11 cellular contexts compared by ENCODE assay signal in the genomic region with DNA sequence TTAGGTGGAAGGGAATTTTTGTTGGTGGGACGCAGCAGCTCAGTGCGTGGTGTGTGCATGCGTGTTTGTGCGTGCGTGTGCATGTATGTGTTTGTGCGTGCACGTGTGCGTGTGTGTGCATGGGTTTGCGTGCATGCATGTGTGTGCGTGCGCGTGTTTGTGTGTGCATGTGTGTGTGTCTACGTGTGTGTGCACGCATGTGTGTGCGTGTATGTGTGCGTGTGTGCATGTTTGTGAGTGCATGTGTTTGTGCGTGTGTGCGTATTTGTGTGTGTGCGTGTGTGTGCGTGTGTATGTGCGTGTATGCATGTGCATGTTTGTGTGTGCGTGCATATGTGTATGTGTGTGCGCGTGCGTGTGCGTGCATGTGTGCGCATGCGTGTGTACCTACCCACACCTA. TPM values are rescaled to one million over a fixed set of nuclear protein-coding genes. Genes with fewer than 3 reads are reported as not detected.
DNase-seq lines count a peak whose midpoint lies in the region; ATAC-seq and TF ChIP-seq lines count a peak whose summit lies in the region.
"Had no signal": no experiment of that assay in that cellular context is flagged by ENCODE, and none has a peak within 500 bp of the region (broad histone marks: within the 10 kb centered on the region; RNA-seq: fewer than 3 reads in every experiment).

No MANE protein-coding gene starts in this region.

- no peaks in the 10 kb centered on the region for H3K9me2 ChIP-seq in hepatocyte (replicated peaks; ENCODE audit: insufficient read depth)

- H3K36me3 ChIP-seq in SK-N-MC (ENCODE audit: insufficient read depth, low read length), result peaks cover 3% of the 10 kb centered on the region; the same call in 1 of the 2 replicates
- H3K36me3 ChIP-seq in hepatocyte (replicated peaks; ENCODE audit: insufficient read depth, low read depth), result no peaks in the 10 kb centered on the region
- H3K36me3 ChIP-seq: cardiac muscle cell had no signal

- no peaks in the 10 kb centered on the region for H3K9me3 Mint-ChIP-seq in activated T-cell treated with anti-CD3 and anti-CD28 coated beads, Interleukin-2, amount 50 U/mL, for 72 hours
- H3K9me3 Mint-ChIP-seq in activated T-cell treated with anti-CD3 and anti-CD28 coated beads, Interleukin-2, amount 50 U/mL, for 24 hours, result no peaks in the 10 kb centered on the region
- H3K9me3 Mint-ChIP-seq in stimulated activated naive CD8-positive, alpha-beta T cell treated with anti-CD3 and anti-CD28 coated beads, Interleukin-15, amount 100 ng/mL, for 72 hours, result no peaks in the 10 kb centered on the region
- H3K9me3 Mint-ChIP-seq in chondrocyte (ENCODE audit: low read depth), result no peaks in the 10 kb centered on the region

- peak overlapping the region; percentile 79 for H3K4me2 ChIP-seq in hepatocyte

- H3K4me1 ChIP-seq in hepatocyte (ENCODE audit: insufficient read depth), result peaks cover 13% of the 10 kb centered on the region

- H3K36me3 Mint-ChIP-seq in activated T-cell treated with anti-CD3 and anti-CD28 coated beads, Interleukin-2, amount 50 U/mL, for 72 hours (ENCODE audit: insufficient read depth in 2 of 2), result no peaks in the 10 kb centered on the region
- H3K36me3 Mint-ChIP-seq in activated T-cell treated with anti-CD3 and anti-CD28 coated beads, Interleukin-2, amount 50 U/mL, for 24 hours (ENCODE audit: low read depth), result peaks cover 7% of the 10 kb centered on the region
- no peaks in the 10 kb centered on the region for H3K36me3 Mint-ChIP-seq in chondrocyte (ENCODE audit: low read depth)

- H3K27ac Mint-ChIP-seq in activated T-cell treated with anti-CD3 and anti-CD28 coated beads, Interleukin-2, amount 50 U/mL, for 72 hours, result no peak overlapping the region
- H3K27ac Mint-ChIP-seq in activated T-cell treated with anti-CD3 and anti-CD28 coated beads, Interleukin-2, amount 50 U/mL, for 24 hours, result no peak overlapping the region
- H3K27ac Mint-ChIP-seq in stimulated activated naive CD8-positive, alpha-beta T cell treated with anti-CD3 and anti-CD28 coated beads, Interleukin-15, amount 100 ng/mL, for 72 hours, result no peak overlapping the region
- no peak overlapping the region for H3K27ac Mint-ChIP-seq in chondrocyte (ENCODE audit: unreplicated experiment)

- no peaks in the 10 kb centered on the region for H3K27me3 ChIP-seq in hepatocyte
- H3K27me3 ChIP-seq: cardiac muscle cell, heart right ventricle, testis had no signal

- H3K4me3 ChIP-seq in SK-N-MC (peak overlapping the region; percentile 63), hepatocyte (no peak overlapping the region)
- H3K4me3 ChIP-seq: cardiac muscle cell, testis had no signal

- H2AFZ ChIP-seq in hepatocyte, result peak overlapping the region; percentile 46

- no peak for ATAC-seq in activated T-cell treated with anti-CD3 and anti-CD28 coated beads, Interleukin-2, amount 50 U/mL, for 72 hours (replicated peaks in 1 of 2)
- no peak for ATAC-seq in stimulated activated naive CD8-positive, alpha-beta T cell treated with anti-CD3 and anti-CD28 coated beads, Interleukin-15, amount 100 ng/mL, for 72 hours
- ATAC-seq in HG03097 (IDR thresholded peaks at IDR 0.05; ENCODE audit: low FRiP score, unreplicated experiment), result no peak

- H3K27me3 Mint-ChIP-seq in activated T-cell treated with anti-CD3 and anti-CD28 coated beads, Interleukin-2, amount 50 U/mL, for 72 hours (ENCODE audit: low read depth), result no peaks in the 10 kb centered on the region
- no peaks in the 10 kb centered on the region for H3K27me3 Mint-ChIP-seq in activated T-cell treated with anti-CD3 and anti-CD28 coated beads, Interleukin-2, amount 50 U/mL, for 24 hours
- no peaks in the 10 kb centered on the region for H3K27me3 Mint-ChIP-seq in stimulated activated naive CD8-positive, alpha-beta T cell treated with anti-CD3 and anti-CD28 coated beads, Interleukin-15, amount 100 ng/mL, for 72 hours
- H3K27me3 Mint-ChIP-seq in chondrocyte (ENCODE audit: low read depth), result no peaks in the 10 kb centered on the region

- H3K79me2 ChIP-seq in hepatocyte, result no peaks in the 10 kb centered on the region

- peak overlapping the region; percentile 65 to 85 for H3K4me3 Mint-ChIP-seq in activated T-cell treated with anti-CD3 and anti-CD28 coated beads, Interleukin-2, amount 50 U/mL, for 72 hours
- no peak overlapping the region for H3K4me3 Mint-ChIP-seq in activated T-cell treated with anti-CD3 and anti-CD28 coated beads, Interleukin-2, amount 50 U/mL, for 24 hours
- H3K4me3 Mint-ChIP-seq in stimulated activated naive CD8-positive, alpha-beta T cell treated with anti-CD3 and anti-CD28 coated beads, Interleukin-15, amount 100 ng/mL, for 72 hours, result peak overlapping the region; percentile 77 to 85
- no peak overlapping the region for H3K4me3 Mint-ChIP-seq in chondrocyte (ENCODE audit: unreplicated experiment)

- peaks cover 13% of the 10 kb centered on the region for H3K4me1 Mint-ChIP-seq in activated T-cell treated with anti-CD3 and anti-CD28 coated beads, Interleukin-2, amount 50 U/mL, for 72 hours (ENCODE audit: low read depth)
- peaks cover 15% of the 10 kb centered on the region for H3K4me1 Mint-ChIP-seq in activated T-cell treated with anti-CD3 and anti-CD28 coated beads, Interleukin-2, amount 50 U/mL, for 24 hours (ENCODE audit: low read depth)
- peaks cover 12% of the 10 kb centered on the region for H3K4me1 Mint-ChIP-seq in stimulated activated naive CD8-positive, alpha-beta T cell treated with anti-CD3 and anti-CD28 coated beads, Interleukin-15, amount 100 ng/mL, for 72 hours
- H3K4me1 Mint-ChIP-seq in chondrocyte (ENCODE audit: low read depth), result peaks cover 27% of the 10 kb centered on the region

- H3K27ac ChIP-seq in SK-N-MC, result no peak overlapping the region
- H3K27ac ChIP-seq in hepatocyte, result no peak overlapping the region
- H3K27ac ChIP-seq: cardiac muscle cell, heart right ventricle had no signal

- no peak overlapping the region for H3K9ac ChIP-seq in SK-N-MC (ENCODE audit: insufficient read length)

- no peaks in the 10 kb centered on the region for H4K20me1 ChIP-seq in hepatocyte (ENCODE audit: insufficient read depth, poor library complexity, severe bottlenecking)

- over 99% methylated on average over 28 of the region's 28 CpGs for WGBS in hepatocyte (ENCODE audit: low lambda C conversion rate, missing lambda C conversion rate)

- no peak for TF ChIP-seq CTCF in hepatocyte (IDR thresholded peaks at IDR 0.05; ENCODE audit: poor library complexity)
- no peak for TF ChIP-seq CTCF in chondrocyte (IDR thresholded peaks at IDR 0.05)

- H3K9me3 ChIP-seq in SK-N-MC (ENCODE audit: low read depth, low read length) (no peaks in the 10 kb centered on the region), hepatocyte (ENCODE audit: low read depth) (no peaks in the 10 kb centered on the region)
- H3K9me3 ChIP-seq: heart right ventricle, testis had no signal

- DNase-seq in activated T-cell treated with anti-CD3 and anti-CD28 coated beads, Interleukin-2, amount 50 U/mL, for 72 hours, result no peak
- no peak for DNase-seq in activated T-cell treated with anti-CD3 and anti-CD28 coated beads, Interleukin-2, amount 50 U/mL, for 24 hours
- DNase-seq in SK-N-MC (ENCODE audit: low read depth, low spot score) (no peak), hepatocyte (ENCODE audit: low spot score) (no peak), islet precursor cell (no peak), chondrocyte (ENCODE audit: low spot score) (no peak)
- DNase-seq in stimulated activated naive CD8-positive, alpha-beta T cell treated with anti-CD3 and anti-CD28 coated beads, Interleukin-15, amount 100 ng/mL, for 72 hours, result no peak

RNA-seq across cellular contexts. Expression of a gene that starts 20.2 kb away (rescaled TPM):
- 100 to 1,000 TPM; 217 to 230 TPM for total RNA-seq in activated T-cell treated with anti-CD3 and anti-CD28 coated beads, Interleukin-2, amount 50 U/mL, for 72 hours
- total RNA-seq in hepatocyte, result 208 and 215 TPM in 2 replicates
- 311 and 354 TPM in 2 replicates for polyA plus RNA-seq in hepatocyte
- 129 to 131 TPM (median 131 TPM) in 3 replicates for total RNA-seq in chondrocyte

Comparison
In these comparisons a context has a peak if more than half of its experiments do, and no peak if none do; other contexts are left out.
1. H3K4me3 Mint-ChIP-seq: peak in activated T-cell treated with anti-CD3 and anti-CD28 coated beads, Interleukin-2, amount 50 U/mL, for 72 hours (2 of 2) and stimulated activated naive CD8-positive, alpha-beta T cell treated with anti-CD3 and anti-CD28 coated beads, Interleukin-15, amount 100 ng/mL, for 72 hours (2 of 2); none in activated T-cell treated with anti-CD3 and anti-CD28 coated beads, Interleukin-2, amount 50 U/mL, for 24 hours (single experiment) and chondrocyte (single experiment).